20 cellular contexts compared by ENCODE assay signal in genomic region chr9:82763631-82764030, GRCh38.
DNase-seq lines count a peak whose midpoint lies in the region; ATAC-seq and TF ChIP-seq lines count a peak whose summit lies in the region.
"Had no signal": no experiment of that assay in that cellular context is flagged by ENCODE, and none has a peak within 500 bp of the region (broad histone marks: within the 10 kb centered on the region; RNA-seq: fewer than 3 reads in every experiment).

No MANE protein-coding gene starts in this region.

- DNase-seq in H9 (no peak), OCI-LY7 (ENCODE audit: low spot score) (peak; percentile 5), glutamatergic neuron (peak; percentile 47), chondrocyte (ENCODE audit: low spot score) (no peak)
- DNase-seq: AML-193; left ventricle myocardium superior; NCI-H226; psoas muscle; Right ventricle myocardium superior; stimulated activated CD4-positive, alpha-beta T cell treated with anti-CD3 and anti-CD28 coated beads, Interleukin-15, amount 100 ng/mL, for 24 hours; substantia nigra; T1000 had no signal

- intact Hi-C loops in OCI-LY7 (cut with micrococcal nuclease; ENCODE audit: unreplicated experiment): no loop called here

- no peak overlapping the region for H2AK5ac ChIP-seq in H9 (ENCODE audit: insufficient read length, low read length)

- no peak overlapping the region for H2BK15ac ChIP-seq in H9 (ENCODE audit: low read depth, low read length)

- no peak overlapping the region for H3K27ac Mint-ChIP-seq in H9
- H3K27ac Mint-ChIP-seq in glutamatergic neuron (ENCODE audit: unreplicated experiment): peak overlapping the region; percentile 80
- H3K27ac Mint-ChIP-seq in chondrocyte (ENCODE audit: unreplicated experiment): no peak overlapping the region
- H3K27ac Mint-ChIP-seq: activated T-helper 17 cell treated with anti-CD3 and anti-CD28 coated beads, Interleukin-2, amount 50 U/mL, for 72 hours had no signal

- H3K79me1 ChIP-seq in H9 (ENCODE audit: insufficient read depth, low read depth, low read length, poor library complexity, severe bottlenecking): no peaks in the 10 kb centered on the region

- peaks cover 11 to 51% (median 43%) of the 10 kb centered on the region in 11 experiments; a peak in 21 of 22 replicates for H3K9me3 ChIP-seq in BLaER1 treated with 17β-estradiol and CSF1 and Interleukin-3, amounts not matched to agents 10 nM and 100 nM (replicated peaks in 1 of 11)
- no peaks in the 10 kb centered on the region for H3K9me3 ChIP-seq in H9 (ENCODE audit: control insufficient read depth, low read depth, low read length)
- no peaks in the 10 kb centered on the region for H3K9me3 ChIP-seq in OCI-LY7 (ENCODE audit: low read length)
- H3K9me3 ChIP-seq: psoas muscle had no signal

- H3K4me3 Mint-ChIP-seq in H9 (no peak overlapping the region), glutamatergic neuron (ENCODE audit: unreplicated experiment) (no peak overlapping the region), chondrocyte (ENCODE audit: unreplicated experiment) (no peak overlapping the region)
- H3K4me3 Mint-ChIP-seq: activated T-helper 17 cell treated with anti-CD3 and anti-CD28 coated beads, Interleukin-2, amount 50 U/mL, for 72 hours had no signal

- H3K27me3 ChIP-seq in BLaER1 treated with 17β-estradiol and CSF1 and Interleukin-3, amounts not matched to agents 10 nM and 100 nM: no peaks in the 10 kb centered on the region; a peak in 1 of 22 replicates
- H3K27me3 ChIP-seq in H9 (ENCODE audit: insufficient read depth, low read length): no peaks in the 10 kb centered on the region
- H3K27me3 ChIP-seq: hepatocyte had no signal

- no peak overlapping the region for H3K23ac ChIP-seq in H9 (ENCODE audit: insufficient read length, low read depth, low read length)

- no peak overlapping the region for H3K14ac ChIP-seq in H9 (ENCODE audit: insufficient read depth, low read length)

- H3K36me3 ChIP-seq in BLaER1 treated with 17β-estradiol and CSF1 and Interleukin-3, amounts not matched to agents 10 nM and 100 nM: peaks cover 0 to 10% (median 0%) of the 10 kb centered on the region in 11 experiments; a peak in 2 of 22 replicates
- no peaks in the 10 kb centered on the region for H3K36me3 ChIP-seq in OCI-LY7 (ENCODE audit: insufficient read depth, low read length)

- peak overlapping the region in 8 of 11 experiments; percentile 52 to 95 (median 90); a peak in 16 of 22 replicates for H3K27ac ChIP-seq in BLaER1 treated with 17β-estradiol and CSF1 and Interleukin-3, amounts not matched to agents 10 nM and 100 nM
- H3K27ac ChIP-seq in H9 (ENCODE audit: insufficient read length, low read depth, low read length) (no peak overlapping the region), OCI-LY7 (ENCODE audit: low read depth, low read length, poor library complexity, severe bottlenecking) (no peak overlapping the region)
- H3K27ac ChIP-seq: coronary artery, hepatocyte, psoas muscle had no signal

- CTCF ChIA-PET in OCI-LY7 (lab: Charles Lee; ENCODE audit: unreplicated experiment): no interaction called here

- WGBS in H9 (ENCODE audit: extremely low coverage, insufficient read length, low lambda C conversion rate): no CpG with 5 or more reads among the region's 2 CpGs

- H3K36me3 Mint-ChIP-seq in H9 (ENCODE audit: insufficient read depth in 1 of 3, low read depth in 3 of 3) (peaks cover 0 to 14% (median 3%) of the 10 kb centered on the region in 3 experiments; a peak in 3 of 7 replicates), glutamatergic neuron (ENCODE audit: unreplicated experiment) (peaks cover 5% of the 10 kb centered on the region), chondrocyte (ENCODE audit: low read depth) (no peaks in the 10 kb centered on the region)

- TF ChIP-seq CTCF in H9 (conservative IDR thresholded peaks at IDR 0.05) (peak; percentile 62), OCI-LY7 (conservative IDR thresholded peaks at IDR 0.05; ENCODE audit: low read length) (0 out of 2 replicates have a peak, but pooled peaks have one; percentile 28), glutamatergic neuron (IDR thresholded peaks at IDR 0.05; ENCODE audit: partially characterized antibody, unreplicated experiment) (no peak), chondrocyte (IDR thresholded peaks at IDR 0.05) (no peak)

- H3K4me1 ChIP-seq in BLaER1 treated with 17β-estradiol and CSF1 and Interleukin-3, amounts not matched to agents 10 nM and 100 nM: peaks cover 34 to 65% (median 55%) of the 10 kb centered on the region in 10 experiments
- H3K4me1 ChIP-seq in H9 (ENCODE audit: insufficient read depth, low read length): 0 out of 2 replicates have a peak, but pooled peaks cover 4% of the 10 kb centered on the region
- H3K4me1 ChIP-seq in OCI-LY7 (ENCODE audit: insufficient read depth, low read length, poor library complexity, severe bottlenecking): no peaks in the 10 kb centered on the region
- H3K4me1 ChIP-seq: psoas muscle had no signal

- no peak overlapping the region for H3K4ac ChIP-seq in H9 (ENCODE audit: low read depth, low read length)

- H3T11ph ChIP-seq in H9 (ENCODE audit: low read length): no peak overlapping the region

- no peaks in the 10 kb centered on the region for H3K23me2 ChIP-seq in H9 (ENCODE audit: insufficient read length, low read depth, low read length, poor library complexity, severe bottlenecking)

- no peak overlapping the region for H2BK20ac ChIP-seq in H9 (ENCODE audit: low read depth, low read length, poor library complexity, severe bottlenecking)

- peaks cover 4 to 5% of the 10 kb centered on the region in 2 experiments; a peak in 4 of 5 replicates for H3K9me3 Mint-ChIP-seq in H9
- H3K9me3 Mint-ChIP-seq in glutamatergic neuron (ENCODE audit: unreplicated experiment): peaks cover 1% of the 10 kb centered on the region
- H3K9me3 Mint-ChIP-seq in chondrocyte (ENCODE audit: low read depth): no peaks in the 10 kb centered on the region

- BruUV-seq in OCI-LY7 (replicated peaks; lab: Mats Ljungman, UMichigan): no TSS peak

- H3K56ac ChIP-seq in H9 (ENCODE audit: insufficient read length, low read depth, low read length): no peak overlapping the region

- no peak overlapping the region for H2BK5ac ChIP-seq in H9 (ENCODE audit: insufficient read length, low read length)

- H2AFZ ChIP-seq in H9 (ENCODE audit: low read length): no peak overlapping the region
- H2AFZ ChIP-seq in OCI-LY7 (ENCODE audit: low read length): no peak overlapping the region
- H2AFZ ChIP-seq: hepatocyte had no signal

- H3K9ac ChIP-seq in BLaER1 treated with 17β-estradiol and CSF1 and Interleukin-3, amounts not matched to agents 10 nM and 100 nM: peak overlapping the region in 7 of 11 experiments; percentile 55 to 84 (median 78); a peak in 14 of 22 replicates
- no peak overlapping the region for H3K9ac ChIP-seq in H9 (ENCODE audit: extremely low read depth, insufficient read length, low read length)

- H2BK120ac ChIP-seq in H9 (ENCODE audit: low read depth, low read length, poor library complexity, severe bottlenecking): no peak overlapping the region

- H4K91ac ChIP-seq in H9 (ENCODE audit: insufficient read length, low read depth, low read length): no peak overlapping the region

- no peaks in the 10 kb centered on the region for H3K79me2 ChIP-seq in H9 (ENCODE audit: insufficient read depth, low read length)
- H3K79me2 ChIP-seq in OCI-LY7 (ENCODE audit: insufficient read depth, low read depth, low read length): no peaks in the 10 kb centered on the region
- H3K79me2 ChIP-seq: hepatocyte had no signal

- H3K4me1 Mint-ChIP-seq in H9: peaks cover 16 to 17% of the 10 kb centered on the region in 2 experiments
- H3K4me1 Mint-ChIP-seq in glutamatergic neuron (ENCODE audit: low read depth, unreplicated experiment): peaks cover 34% of the 10 kb centered on the region
- peaks cover 4% of the 10 kb centered on the region for H3K4me1 Mint-ChIP-seq in chondrocyte (ENCODE audit: low read depth)
- H3K4me1 Mint-ChIP-seq: activated T-helper 17 cell treated with anti-CD3 and anti-CD28 coated beads, Interleukin-2, amount 50 U/mL, for 72 hours had no signal

- H3K9me2 ChIP-seq in OCI-LY7 (ENCODE audit: insufficient read depth, low read length): no peaks in the 10 kb centered on the region

- H3K27me3 Mint-ChIP-seq in H9 (ENCODE audit: low read depth) (no peaks in the 10 kb centered on the region; the same call in 1 of the 2 replicates), glutamatergic neuron (ENCODE audit: unreplicated experiment) (peaks cover 8% of the 10 kb centered on the region), chondrocyte (ENCODE audit: low read depth) (peaks cover 5% of the 10 kb centered on the region)
- H3K27me3 Mint-ChIP-seq: activated T-helper 17 cell treated with anti-CD3 and anti-CD28 coated beads, Interleukin-2, amount 50 U/mL, for 72 hours had no signal

- H3K4me2 ChIP-seq in BLaER1 treated with 17β-estradiol and CSF1 and Interleukin-3, amounts not matched to agents 10 nM and 100 nM: peak overlapping the region; percentile 50 to 94 (median 78); a peak in 20 of 22 replicates
- H3K4me2 ChIP-seq in H9 (ENCODE audit: insufficient read depth, insufficient read length, low read length) (no peak overlapping the region), OCI-LY7 (ENCODE audit: low read length) (no peak overlapping the region)
- H3K4me2 ChIP-seq: hepatocyte had no signal

- H3K4me3 ChIP-seq in BLaER1 treated with 17β-estradiol and CSF1 and Interleukin-3, amounts not matched to agents 10 nM and 100 nM: peak overlapping the region in 5 of 10 experiments; percentile 10 to 62 (median 51); a peak in 6 of 20 replicates
- no peak overlapping the region for H3K4me3 ChIP-seq in OCI-LY7 (ENCODE audit: low read depth, low read length, poor library complexity, severe bottlenecking)
- H3K4me3 ChIP-seq: coronary artery, hepatocyte, psoas muscle had no signal

- POLR2A ChIA-PET in OCI-LY7 (lab: Charles Lee): no interaction called here

- no peak overlapping the region for H3K18ac ChIP-seq in H9 (ENCODE audit: insufficient read length, low read depth, low read length)

- H4K8ac ChIP-seq in H9 (replicated peaks; ENCODE audit: insufficient read length, low read depth, low read length): no peak overlapping the region

- H2BK12ac ChIP-seq in H9 (ENCODE audit: insufficient read length, low read depth, low read length): no peak overlapping the region

- ATAC-seq in HG03342 (IDR thresholded peaks at IDR 0.05; ENCODE audit: unreplicated experiment) (no peak), GM19452 (IDR thresholded peaks at IDR 0.05; ENCODE audit: unreplicated experiment) (no peak), GM21786 (IDR thresholded peaks at IDR 0.05; ENCODE audit: unreplicated experiment) (no peak)
- ATAC-seq: activated T-helper 17 cell treated with anti-CD3 and anti-CD28 coated beads, Interleukin-2, amount 50 U/mL, for 72 hours; esophagus mucosa; left ventricle myocardium superior; psoas muscle had no signal

- no peaks in the 10 kb centered on the region for H4K20me1 ChIP-seq in BLaER1 treated with 17β-estradiol and CSF1 and Interleukin-3, amounts not matched to agents 10 nM and 100 nM
- H4K20me1 ChIP-seq in H9 (ENCODE audit: control insufficient read depth, insufficient read depth, insufficient read length) (no peaks in the 10 kb centered on the region), OCI-LY7 (ENCODE audit: insufficient read depth, low read length) (no peaks in the 10 kb centered on the region)

- H4K5ac ChIP-seq in H9 (ENCODE audit: insufficient read length, low read depth, low read length): no peak overlapping the region

Comparison
In these comparisons a context has a peak if more than half of its experiments do, and no peak if none do; other contexts are left out.
1. H3K27ac ChIP-seq: peak in BLaER1 treated with 17β-estradiol and CSF1 and Interleukin-3, amounts not matched to agents 10 nM and 100 nM (8 of 11); none in H9 (single experiment) and OCI-LY7 (single experiment).
2. H3K4me2 ChIP-seq: peak in BLaER1 treated with 17β-estradiol and CSF1 and Interleukin-3, amounts not matched to agents 10 nM and 100 nM (11 of 11); none in H9 (single experiment) and OCI-LY7 (single experiment).
3. DNase-seq: peak in OCI-LY7 (single experiment) and glutamatergic neuron (single experiment); none in H9 (single experiment) and chondrocyte (single experiment).
4. CTCF ChIP-seq: peak in H9 (single experiment) and OCI-LY7 (single experiment); none in glutamatergic neuron (single experiment) and chondrocyte (single experiment).